Comparison of ENCODE assay signal across 16 cellular contexts in the genomic region with DNA sequence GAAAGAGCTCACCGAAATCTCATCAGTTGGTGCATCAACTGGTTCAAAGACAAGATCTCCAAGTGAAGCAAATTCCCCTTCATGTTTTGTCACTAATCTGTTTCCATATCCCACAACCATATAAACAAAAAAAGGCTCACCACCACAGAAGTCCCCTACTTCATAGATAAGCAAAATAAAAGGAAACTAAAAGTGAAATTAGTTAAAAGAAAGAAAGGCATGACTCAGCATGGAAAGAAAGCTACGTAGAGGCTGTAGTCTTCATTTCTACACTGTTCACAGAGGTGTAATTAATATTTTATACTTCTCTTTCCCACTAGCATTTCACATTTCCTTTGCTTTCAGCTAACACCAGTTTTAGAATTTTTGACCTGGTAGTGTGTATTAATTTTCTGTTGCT.
DNase-seq lines count a peak whose midpoint lies in the region; ATAC-seq, FAIRE-seq and TF ChIP-seq lines count a peak whose summit lies in the region.
"Had no signal": no experiment of that assay in that cellular context is flagged by ENCODE, and none has a peak within 500 bp of the region (broad histone marks: within the 10 kb centered on the region; RNA-seq: fewer than 3 reads in every experiment).

No MANE protein-coding gene starts in this region.

- ATAC-seq in A549: no peak
- peak; percentile 67 for ATAC-seq in HG02610 (IDR thresholded peaks at IDR 0.05; ENCODE audit: unreplicated experiment)
- no peak for ATAC-seq in HG03097 (IDR thresholded peaks at IDR 0.05; ENCODE audit: low FRiP score, unreplicated experiment)
- ATAC-seq: CD8-positive, alpha-beta T cell had no signal

- no peak for TF ChIP-seq POLR2A in A549 (IDR thresholded peaks at IDR 0.05; ENCODE audit: low read length)

- TF ChIP-seq CTCF in A549 (IDR thresholded peaks at IDR 0.05): no peak

- WGBS in A549 (ENCODE audit: missing lambda C conversion rate): 37% methylated on average over 2 of the region's 2 CpGs

- H3K27ac ChIP-seq in A549: no peak overlapping the region
- H3K27ac ChIP-seq: BLaER1 treated with 17β-estradiol and CSF1 and Interleukin-3, amounts not matched to agents 10 nM and 100 nM had no signal

- H3K4me2 ChIP-seq in A549: no peak overlapping the region

- no peaks in the 10 kb centered on the region for H3K4me1 ChIP-seq in A549

- no peaks in the 10 kb centered on the region for H3K9me3 ChIP-seq in A549
- H3K9me3 ChIP-seq: BLaER1 treated with 17β-estradiol and CSF1 and Interleukin-3, amounts not matched to agents 10 nM and 100 nM had no signal

- TF ChIP-seq EP300 in A549 (IDR thresholded peaks at IDR 0.05): no peak

- no peak overlapping the region for H3K4me3 ChIP-seq in A549
- H3K4me3 ChIP-seq: BLaER1 treated with 17β-estradiol and CSF1 and Interleukin-3, amounts not matched to agents 10 nM and 100 nM had no signal

- FAIRE-seq in A549 (lab: Jason Lieb, UNC): no peak
- FAIRE-seq: A204.1, H1, HTR-8/SVneo had no signal

- no peak for TF ChIP-seq RAD21 in A549 (conservative IDR thresholded peaks at IDR 0.05 in 1 of 2, IDR thresholded peaks at IDR 0.05 in 1 of 2)

- no peak for DNase-seq in A549 (ENCODE audit: low read depth in 1 of 2, low spot score in 1 of 2)
- DNase-seq in ELR (ENCODE audit: low read depth): peak; percentile 29
- DNase-seq in RPMI7951 (ENCODE audit: low read depth): peak; percentile 35
- no peak for DNase-seq in DMS 273 (lab: John Stamatoyannopoulos, UW; ENCODE audit: unreplicated experiment)
- DNase-seq in activated CD8-positive, alpha-beta memory T cell treated with anti-CD3 and anti-CD28 coated beads, Interleukin-2, amount 50 U/mL, for 4 hours: no peak
- DNase-seq: CD8-positive, alpha-beta T cell; GDM1; HCEC 1CT; Karpas-422; KBM-7 had no signal

- POLR2A ChIA-PET in A549 (lab: Yijun Ruan, JAX): no interaction called here

- CTCF ChIA-PET in A549 (lab: Yijun Ruan, JAX): no interaction called here

TF ChIP-seq in A549, 52 proteins besides CTCF, POLR2A, EP300 and RAD21:
- peak; percentile 9 for TF ChIP-seq MAFK (IDR thresholded peaks at IDR 0.05; ENCODE audit: partially characterized antibody)
- TF ChIP-seq FOSL2 (IDR thresholded peaks at IDR 0.05): no peak
- no peak for TF ChIP-seq FOSL2 (CRISPR knock-in tag; IDR thresholded peaks at IDR 0.05)

Comparison
In these comparisons a context has a peak if more than half of its experiments do, and no peak if none do; other contexts are left out.
1. DNase-seq: peak in ELR (single experiment) and RPMI7951 (single experiment); none in A549 (0 of 2), DMS 273 (single experiment) and activated CD8-positive, alpha-beta memory T cell treated with anti-CD3 and anti-CD28 coated beads, Interleukin-2, amount 50 U/mL, for 4 hours (single experiment).